13 cellular contexts compared by ENCODE assay signal in genomic region chr5:143205386-143205785, GRCh38.
A peak's percentile ranks its signal among the peaks of the same experiment; 100 is the strongest.
DNase-seq lines count a peak whose midpoint lies in the region; ATAC-seq, FAIRE-seq and TF ChIP-seq lines count a peak whose summit lies in the region.
"Had no signal": no experiment of that assay in that cellular context is flagged by ENCODE, and none has a peak within 500 bp of the region (broad histone marks: within the 10 kb centered on the region; RNA-seq: fewer than 3 reads in every experiment).

No MANE protein-coding gene starts in this region.

- H3F3A ChIP-seq in smooth muscle cell (ENCODE audit: low read depth): peaks cover 9% of the 10 kb centered on the region

- no peaks in the 10 kb centered on the region for H4K20me1 ChIP-seq in fibroblast of lung (ENCODE audit: control insufficient read depth, extremely low read depth, insufficient read depth, low read length)
- H4K20me1 ChIP-seq in smooth muscle cell (ENCODE audit: low read depth): no peaks in the 10 kb centered on the region

- H3K4me3 ChIP-seq in RWPE2 (ENCODE audit: severe bottlenecking) (no peak overlapping the region), fibroblast of lung (replicated peaks in 1 of 4; ENCODE audit: control extremely low read depth in 1 of 4, insufficient read depth in 1 of 4, low read depth in 3 of 4, low read length in 4 of 4) (no peak overlapping the region), smooth muscle cell (no peak overlapping the region)
- H3K4me3 ChIP-seq: adrenal gland, SJCRH30, tibial nerve had no signal

- H3K4me2 ChIP-seq in fibroblast of lung (ENCODE audit: extremely low read depth, insufficient read depth, low read length): no peak overlapping the region
- H3K4me2 ChIP-seq in smooth muscle cell: no peak overlapping the region

- TF ChIP-seq CTCF in RWPE2 (IDR thresholded peaks at IDR 0.05; ENCODE audit: poor library complexity, severe bottlenecking) (peak; percentile 18), fibroblast of lung (conservative IDR thresholded peaks at IDR 0.05 in 1 of 2, IDR thresholded peaks at IDR 0.05 in 1 of 2; ENCODE audit: low read depth in 1 of 2, low read length in 2 of 2) (no peak), smooth muscle cell (IDR thresholded peaks at IDR 0.05; ENCODE audit: borderline replicate concordance, insufficient read depth, poor library complexity, severe bottlenecking) (no peak)

- DNase-seq in DMS 273 (lab: John Stamatoyannopoulos, UW; ENCODE audit: unreplicated experiment) (peak; percentile 32), DMS 273 treated with DMSO at 0.1 percent for 48 hours (lab: John Stamatoyannopoulos, UW) (no peak), RWPE2 (ENCODE audit: low spot score) (peak; percentile 88), fibroblast of lung (ENCODE audit: low read depth in 2 of 2) (peak; percentile 87 to 99), smooth muscle cell (lab: John Stamatoyannopoulos, UW; ENCODE audit: unreplicated experiment) (no peak), frontal cortex (ENCODE audit: low spot score in 2 of 2) (no peak), erythroblast (lab: John Stamatoyannopoulos, UW) (no peak)
- DNase-seq: adrenal gland, NCI-H2107, SJCRH30 had no signal

- no peak for FAIRE-seq in frontal cortex (lab: Jason Lieb, UNC)

- 56% methylated on average over 3 of the region's 3 CpGs for WGBS in smooth muscle cell (ENCODE audit: low lambda C conversion rate)

- no peaks in the 10 kb centered on the region for H3K36me3 ChIP-seq in RWPE2 (ENCODE audit: low read depth)
- no peaks in the 10 kb centered on the region for H3K36me3 ChIP-seq in fibroblast of lung (ENCODE audit: control insufficient read depth, insufficient read depth, low read length)
- no peaks in the 10 kb centered on the region for H3K36me3 ChIP-seq in smooth muscle cell (ENCODE audit: low read depth)
- H3K36me3 ChIP-seq: adrenal gland, SJCRH30, tibial nerve had no signal

- no peak overlapping the region for H3K9ac ChIP-seq in fibroblast of lung (ENCODE audit: insufficient read depth, low read length)
- H3K9ac ChIP-seq in smooth muscle cell (ENCODE audit: low read depth): no peak overlapping the region

- H3K27ac ChIP-seq in RWPE2 (ENCODE audit: poor library complexity, severe bottlenecking) (peak overlapping the region; percentile 93), fibroblast of lung (ENCODE audit: insufficient read depth, low read length) (no peak overlapping the region), smooth muscle cell (ENCODE audit: low read depth) (peak overlapping the region; percentile 45)
- H3K27ac ChIP-seq: 22Rv1, adrenal gland, SJCRH30 had no signal

- H3K79me2 ChIP-seq in fibroblast of lung (ENCODE audit: control insufficient read depth, insufficient read depth, low read length): no peaks in the 10 kb centered on the region
- H3K79me2 ChIP-seq in smooth muscle cell (ENCODE audit: low read depth): no peaks in the 10 kb centered on the region

- no peak for TF ChIP-seq POLR2A in erythroblast (IDR thresholded peaks at IDR 0.05; ENCODE audit: low read length)

- no peaks in the 10 kb centered on the region for H3K27me3 ChIP-seq in RWPE2 (ENCODE audit: insufficient read depth, poor library complexity, severe bottlenecking)
- H3K27me3 ChIP-seq in fibroblast of lung (ENCODE audit: control insufficient read depth, insufficient read depth, low read length): no peaks in the 10 kb centered on the region
- H3K27me3 ChIP-seq in smooth muscle cell (ENCODE audit: low read depth): no peaks in the 10 kb centered on the region
- H3K27me3 ChIP-seq: adrenal gland, SJCRH30, tibial nerve had no signal

- peak; percentile 94 for ATAC-seq in RWPE2 (ENCODE audit: low read depth)
- no peak for ATAC-seq in GM21619 (IDR thresholded peaks at IDR 0.05; ENCODE audit: unreplicated experiment)

- H3K9me3 ChIP-seq in RWPE2 (ENCODE audit: severe bottlenecking): no peaks in the 10 kb centered on the region
- H3K9me3 ChIP-seq in fibroblast of lung (ENCODE audit: control insufficient read depth, insufficient read depth, low read depth, low read length): no peaks in the 10 kb centered on the region
- H3K9me3 ChIP-seq in smooth muscle cell (replicated peaks; ENCODE audit: low read depth): no peaks in the 10 kb centered on the region
- H3K9me3 ChIP-seq: adrenal gland, SJCRH30 had no signal

- H2AFZ ChIP-seq in fibroblast of lung (ENCODE audit: low read length): no peak overlapping the region
- H2AFZ ChIP-seq in smooth muscle cell (ENCODE audit: low read depth): no peak overlapping the region

- peaks cover 37% of the 10 kb centered on the region for H3K4me1 ChIP-seq in RWPE2 (ENCODE audit: insufficient read depth, poor library complexity, severe bottlenecking)
- peaks cover 7% of the 10 kb centered on the region for H3K4me1 ChIP-seq in fibroblast of lung (ENCODE audit: control insufficient read depth, extremely low read depth, insufficient read depth, low read length)
- no peaks in the 10 kb centered on the region for H3K4me1 ChIP-seq in smooth muscle cell (ENCODE audit: low read depth)
- H3K4me1 ChIP-seq: adrenal gland had no signal

Comparison
In these comparisons a context has a peak if more than half of its experiments do, and no peak if none do; other contexts are left out.
1. DNase-seq: peak in DMS 273 (single experiment), RWPE2 (single experiment) and fibroblast of lung (2 of 2); none in DMS 273 treated with DMSO at 0.1 percent for 48 hours (single experiment), smooth muscle cell (single experiment), frontal cortex (0 of 2) and erythroblast (0 of 2).